35 cellular contexts compared by ENCODE assay signal in genomic region chr12:65929641-65930040, GRCh38.
A peak's percentile ranks its signal among the peaks of the same experiment; 100 is the strongest.
DNase-seq lines count a peak whose midpoint lies in the region; ATAC-seq and TF ChIP-seq lines count a peak whose summit lies in the region.
"Had no signal": no experiment of that assay in that cellular context is flagged by ENCODE, and none has a peak within 500 bp of the region (broad histone marks: within the 10 kb centered on the region; RNA-seq: fewer than 3 reads in every experiment).

No MANE protein-coding gene starts in this region.

- in situ Hi-C loops in Panc1 (cut with HindIII; ENCODE audit: low pct_unique_long_range_greater_than_20kb, low sequenced_read_pairs) = no loop called here

- intact Hi-C loops in Panc1 (cut with micrococcal nuclease; ENCODE audit: unreplicated experiment) = no loop called here
- intact Hi-C loops in vagina (cut with DNase I) = no loop called here

- POLR2A ChIA-PET in SK-N-SH (lab: Yijun Ruan, JAX) = no interaction called here
- POLR2A ChIA-PET in Panc1 (lab: Charles Lee) = no interaction called here

- no peak for TF ChIP-seq POLR2A in vagina (IDR thresholded peaks at IDR 0.05)

- H3K4me3 ChIP-seq in SK-N-SH (ENCODE audit: low read depth in 2 of 2, low read length in 1 of 2) = no peak overlapping the region
- H3K4me3 ChIP-seq in Panc1 (ENCODE audit: low read depth in 2 of 2, low read length in 2 of 2) = no peak overlapping the region
- H3K4me3 ChIP-seq in hepatocyte = no peak overlapping the region
- H3K4me3 ChIP-seq in vagina = no peak overlapping the region
- H3K4me3 ChIP-seq: ascending aorta, cardiac muscle cell, heart left ventricle, SJCRH30, tibial nerve had no signal

- TF ChIP-seq EP300 in SK-N-SH (IDR thresholded peaks at IDR 0.05; ENCODE audit: borderline replicate concordance in 1 of 2, low read depth in 1 of 2, low read length in 1 of 2) = no peak

- 27% methylated on average over 3 of the region's 3 CpGs for WGBS in SK-N-SH (ENCODE audit: low lambda C conversion rate)
- 60% methylated on average over 3 of the region's 3 CpGs for WGBS in hepatocyte (ENCODE audit: low lambda C conversion rate, missing lambda C conversion rate)

- peaks cover 74% of the 10 kb centered on the region for H3F3A ChIP-seq in SK-N-SH (replicated peaks; ENCODE audit: insufficient read depth)

- no peak for TF ChIP-seq CTCF in SK-N-SH (IDR thresholded peaks at IDR 0.05)
- TF ChIP-seq CTCF in Panc1 (IDR thresholded peaks at IDR 0.05) = no peak
- TF ChIP-seq CTCF in hepatocyte (IDR thresholded peaks at IDR 0.05; ENCODE audit: poor library complexity) = no peak
- no peak for TF ChIP-seq CTCF in type B pancreatic cell (conservative IDR thresholded peaks at IDR 0.05)
- no peak for TF ChIP-seq CTCF in vagina (IDR thresholded peaks at IDR 0.05)

- no peaks in the 10 kb centered on the region for H3K27me3 ChIP-seq in SK-N-SH (ENCODE audit: insufficient read depth)
- no peaks in the 10 kb centered on the region for H3K27me3 ChIP-seq in Panc1 (ENCODE audit: control insufficient read depth, insufficient read depth, low read length)
- H3K27me3 ChIP-seq in hepatocyte = no peaks in the 10 kb centered on the region
- H3K27me3 ChIP-seq in vagina = no peaks in the 10 kb centered on the region
- H3K27me3 ChIP-seq: ascending aorta, cardiac muscle cell, foreskin keratinocyte, heart left ventricle, SJCRH30, tibial nerve had no signal

- ATAC-seq in SK-N-SH treated with all-trans-retinoic acid at 6 μM for 48 hours (no peak), Panc1 (no peak)
- ATAC-seq: foreskin keratinocyte; heart left ventricle; left ventricle myocardium superior; naive thymus-derived CD4-positive, alpha-beta T cell had no signal

- no peaks in the 10 kb centered on the region for H3K9me3 ChIP-seq in SK-N-SH
- H3K9me3 ChIP-seq in Panc1 (ENCODE audit: control insufficient read depth, insufficient read depth, low read depth, low read length) = no peaks in the 10 kb centered on the region
- no peaks in the 10 kb centered on the region for H3K9me3 ChIP-seq in hepatocyte (ENCODE audit: low read depth)
- H3K9me3 ChIP-seq in vagina = no peaks in the 10 kb centered on the region
- H3K9me3 ChIP-seq: ascending aorta, heart left ventricle, SJCRH30, tibial nerve had no signal

- H3K27me3 Mint-ChIP-seq in type B pancreatic cell = no peaks in the 10 kb centered on the region

- H3K4me3 Mint-ChIP-seq in type B pancreatic cell = no peak overlapping the region
- H3K4me3 Mint-ChIP-seq: activated B cell treated with CpG ODN at 0.5 μM for 24 hours; activated naive CD8-positive, alpha-beta T cell treated with anti-CD3 and anti-CD28 coated beads for 36 hours; CD4-positive, alpha-beta memory T cell; naive thymus-derived CD4-positive, alpha-beta T cell had no signal

- no TSS peak for BruUV-seq in Panc1 (replicated peaks; lab: Mats Ljungman, UMichigan)

- no peaks in the 10 kb centered on the region for H3K9me3 Mint-ChIP-seq in type B pancreatic cell
- H3K9me3 Mint-ChIP-seq: activated B cell treated with CpG ODN at 0.5 μM for 24 hours; activated naive CD8-positive, alpha-beta T cell treated with anti-CD3 and anti-CD28 coated beads for 36 hours; CD4-positive, alpha-beta memory T cell; naive thymus-derived CD4-positive, alpha-beta T cell had no signal

- peaks cover 63% of the 10 kb centered on the region for H3K4me1 Mint-ChIP-seq in type B pancreatic cell (ENCODE audit: unreplicated experiment)
- H3K4me1 Mint-ChIP-seq: activated naive CD8-positive, alpha-beta T cell treated with anti-CD3 and anti-CD28 coated beads for 36 hours had no signal

- H3K9me2 ChIP-seq in SK-N-SH (no peaks in the 10 kb centered on the region), hepatocyte (replicated peaks; ENCODE audit: insufficient read depth) (no peaks in the 10 kb centered on the region)

- peak overlapping the region; percentile 25; the same call in 1 of the 2 replicates for H3K4me2 ChIP-seq in SK-N-SH
- H3K4me2 ChIP-seq in hepatocyte = peak overlapping the region; percentile 63

- H3K36me3 ChIP-seq in SK-N-SH (replicated peaks in 1 of 2; ENCODE audit: control insufficient read depth in 1 of 2, insufficient read depth in 2 of 2, low read length in 1 of 2) = peaks cover 4 to 39% of the 10 kb centered on the region in 2 experiments
- H3K36me3 ChIP-seq in Panc1 (ENCODE audit: control insufficient read depth, insufficient read depth, low read length) = no peaks in the 10 kb centered on the region
- H3K36me3 ChIP-seq in hepatocyte (replicated peaks; ENCODE audit: insufficient read depth, low read depth) = no peaks in the 10 kb centered on the region
- H3K36me3 ChIP-seq in vagina = no peaks in the 10 kb centered on the region
- H3K36me3 ChIP-seq: ascending aorta, cardiac muscle cell, heart left ventricle, tibial nerve had no signal

- H2AFZ ChIP-seq in SK-N-SH (ENCODE audit: low read depth) (no peak overlapping the region), hepatocyte (peak overlapping the region; percentile 15)

- no peak for DNase-seq in SK-N-SH
- no peak for DNase-seq in Panc1 (ENCODE audit: low read depth, low spot score)
- DNase-seq in hepatocyte (ENCODE audit: low spot score) = no peak
- no peak for DNase-seq in type B pancreatic cell (ENCODE audit: extremely low spot score, unreplicated experiment)
- no peak for DNase-seq in HK-2 (ENCODE audit: unreplicated experiment)
- DNase-seq in NCI-H146 (lab: John Stamatoyannopoulos, UW) = no peak
- no peak for DNase-seq in vagina (ENCODE audit: extremely low spot score in 2 of 2)
- DNase-seq: activated B cell treated with CpG ODN at 0.5 μM for 24 hours; activated CD4-positive, alpha-beta T cell treated with anti-CD3 and anti-CD28 coated beads, Interleukin-2, amount 50 U/mL, for 1 hour; activated effector memory CD4-positive, alpha-beta T cell treated with anti-CD3 and anti-CD28 coated beads, Interleukin-2, amount 50 U/mL, for 16 hours; activated naive CD8-positive, alpha-beta T cell treated with anti-CD3 and anti-CD28 coated beads for 36 hours; activated T-cell treated with anti-CD3 and anti-CD28 coated beads, Interleukin-2, amount 50 U/mL, for 1 hour; CD4-positive, alpha-beta memory T cell; DMS 273 treated with DMSO at 0.1 percent for 48 hours; effector CD8-positive, alpha-beta T cell; foreskin keratinocyte; H7; heart left ventricle; Kasumi-1; left ventricle myocardium superior; MV-4-11; naive thymus-derived CD4-positive, alpha-beta T cell; NCI-H1436 treated with DMSO at 0.1 percent for 48 hours; NCI-H2107; NCI-H345; NCI-H748 treated with DMSO at 0.1 percent for 48 hours; occipital lobe; SJCRH30; stimulated activated CD4-positive, alpha-beta T cell treated with anti-CD3 and anti-CD28 coated beads, Interleukin-4, amount 100 ng/mL, for 24 hours; T1000 had no signal

- peaks cover 98% of the 10 kb centered on the region for H3K79me2 ChIP-seq in SK-N-SH (ENCODE audit: insufficient read depth)
- H3K79me2 ChIP-seq in hepatocyte = peaks cover 27% of the 10 kb centered on the region

- H3K27ac ChIP-seq in SK-N-SH (ENCODE audit: low read depth in 2 of 2, low read length in 1 of 2) = peak overlapping the region; percentile 69 to 97; a peak in 3 of 4 replicates
- peak overlapping the region; percentile 78 for H3K27ac ChIP-seq in Panc1 (ENCODE audit: low read length)
- H3K27ac ChIP-seq in hepatocyte = peak overlapping the region; percentile 52
- H3K27ac ChIP-seq in vagina = no peak overlapping the region
- H3K27ac ChIP-seq: 22Rv1, ascending aorta, cardiac muscle cell, foreskin keratinocyte, heart left ventricle, SJCRH30, tibial nerve had no signal

- CTCF ChIA-PET in SK-N-SH (lab: Yijun Ruan, JAX) = no interaction called here
- CTCF ChIA-PET in Panc1 (lab: Charles Lee) = no interaction called here

- peaks cover 9% of the 10 kb centered on the region for H3K36me3 Mint-ChIP-seq in type B pancreatic cell
- H3K36me3 Mint-ChIP-seq: activated naive CD8-positive, alpha-beta T cell treated with anti-CD3 and anti-CD28 coated beads for 36 hours; CD4-positive, alpha-beta memory T cell; naive thymus-derived CD4-positive, alpha-beta T cell had no signal

- no peak for TF ChIP-seq RAD21 in SK-N-SH (IDR thresholded peaks at IDR 0.05; ENCODE audit: low read length)

- no peak overlapping the region for H3K9ac ChIP-seq in SK-N-SH

- H3K27ac Mint-ChIP-seq in type B pancreatic cell = peak overlapping the region; percentile 13
- H3K27ac Mint-ChIP-seq: activated B cell treated with CpG ODN at 0.5 μM for 24 hours; activated naive CD8-positive, alpha-beta T cell treated with anti-CD3 and anti-CD28 coated beads for 36 hours; CD4-positive, alpha-beta memory T cell; naive thymus-derived CD4-positive, alpha-beta T cell had no signal

- peaks cover 0 to 86% of the 10 kb centered on the region in 2 experiments; a peak in 3 of 4 replicates for H3K4me1 ChIP-seq in SK-N-SH (ENCODE audit: control insufficient read depth in 1 of 2, insufficient read depth in 2 of 2, low read depth in 1 of 2, low read length in 1 of 2)
- H3K4me1 ChIP-seq in Panc1 (ENCODE audit: control insufficient read depth, insufficient read depth, low read length) = peaks cover 66% of the 10 kb centered on the region
- H3K4me1 ChIP-seq in hepatocyte (ENCODE audit: insufficient read depth) = peaks cover 40% of the 10 kb centered on the region
- H3K4me1 ChIP-seq in vagina = no peaks in the 10 kb centered on the region
- H3K4me1 ChIP-seq: ascending aorta, SJCRH30 had no signal

- H4K20me1 ChIP-seq in SK-N-SH (ENCODE audit: insufficient read depth) (peaks cover 85% of the 10 kb centered on the region), hepatocyte (ENCODE audit: insufficient read depth, poor library complexity, severe bottlenecking) (no peaks in the 10 kb centered on the region)

TF ChIP-seq in SK-N-SH, 30 proteins besides CTCF, POLR2A, EP300 and RAD21 (continues in another document):
- no peak for TF ChIP-seq JUND (IDR thresholded peaks at IDR 0.05)
- TF ChIP-seq SIN3A (IDR thresholded peaks at IDR 0.05; ENCODE audit: borderline replicate concordance, low read depth, low read length) = no peak

TF ChIP-seq in SK-N-SH treated with all-trans-retinoic acid at 6 μM for 48 hours, 23 proteins besides CTCF, POLR2A, EP300 and RAD21 (continues in another document):
- no peak for TF ChIP-seq RARB (CRISPR knock-in tag; IDR thresholded peaks at IDR 0.05)
- TF ChIP-seq OSR1 (CRISPR knock-in tag; IDR thresholded peaks at IDR 0.05) = no peak
- no peak for TF ChIP-seq CSRNP3 (CRISPR knock-in tag; IDR thresholded peaks at IDR 0.05)
